4 cellular contexts compared by ENCODE assay signal in genomic region chr3:50734985-50735384, GRCh38.
"Had no signal": no experiment of that assay in that cellular context is flagged by ENCODE, and none has a peak within 500 bp of the region (broad histone marks: within the 10 kb centered on the region; RNA-seq: fewer than 3 reads in every experiment).

No MANE protein-coding gene starts in this region.

- H3K36me3 ChIP-seq: HAP-1 had no signal

- H3K4me3 ChIP-seq: GM23248, GM23338, HAP-1 had no signal

- ATAC-seq: GM23338, HCT116 had no signal

- H3K27ac ChIP-seq: GM23248 had no signal
